ENCODE assay signal across 1 cellular context in the genomic region with DNA sequence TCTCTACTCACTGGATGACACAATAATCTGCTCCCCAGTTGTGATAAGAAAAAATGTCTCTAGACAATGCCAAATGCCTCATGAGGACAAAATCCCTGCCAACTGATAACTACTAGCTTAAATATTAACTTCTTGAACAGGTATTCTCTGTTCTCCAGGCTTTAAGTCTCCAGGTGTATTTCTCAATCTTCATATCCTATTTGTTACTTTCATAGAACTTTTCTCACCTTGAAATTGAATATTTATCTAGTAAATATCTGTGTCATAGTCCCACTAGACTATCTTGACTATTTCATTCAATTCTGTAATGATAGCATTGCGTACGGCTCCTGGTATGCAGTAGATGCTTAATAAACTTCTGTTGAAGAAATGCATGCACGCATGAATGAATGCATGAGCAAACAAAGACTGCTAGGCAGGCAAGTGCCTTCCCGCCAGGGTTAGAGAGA.
TF ChIP-seq lines count a peak whose summit lies in the region.

No MANE protein-coding gene starts in this region.

TF ChIP-seq in HepG2, 621 proteins besides CTCF, POLR2A, EP300 and RAD21 (continued from another document):
- TF ChIP-seq ZGPAT (CRISPR knock-in tag; IDR thresholded peaks at IDR 0.05) (peak; percentile 63; the same call in 1 of the 2 replicates), NFIC (IDR thresholded peaks at IDR 0.05; ENCODE audit: low read length) (peak; percentile 82), SAP130 (CRISPR knock-in tag; IDR thresholded peaks at IDR 0.05; ENCODE audit: low read depth) (peak; percentile 52; the same call in 1 of the 2 replicates), ZNF720 (CRISPR knock-in tag; IDR thresholded peaks at IDR 0.05) (no peak), ZFAT (CRISPR knock-in tag; conservative IDR thresholded peaks at IDR 0.05) (no peak), RCOR2 (CRISPR knock-in tag; IDR thresholded peaks at IDR 0.05) (peak; percentile 93), CREM (IDR thresholded peaks at IDR 0.05) (peak; percentile 69; the same call in 1 of the 2 replicates), CREM (CRISPR knock-in tag; IDR thresholded peaks at IDR 0.05) (no peak), TFDP1 (CRISPR knock-in tag; IDR thresholded peaks at IDR 0.05; ENCODE audit: borderline replicate concordance) (0 out of 2 replicates have a peak, but pooled peaks have one; percentile 46), ZNF7 (CRISPR knock-in tag; IDR thresholded peaks at IDR 0.05) (no peak), ZNF205 (CRISPR knock-in tag; IDR thresholded peaks at IDR 0.05) (0 out of 2 replicates have a peak, but pooled peaks have one; percentile 27), HNRNPUL1 (IDR thresholded peaks at IDR 0.05; ENCODE audit: low read depth, low read length) (peak; percentile 62; the same call in 1 of the 2 replicates), ZNF3 (CRISPR knock-in tag; IDR thresholded peaks at IDR 0.05) (0 out of 2 replicates have a peak, but pooled peaks have one; percentile 33), TARDBP (CRISPR knock-in tag; IDR thresholded peaks at IDR 0.05) (0 out of 2 replicates have a peak, but pooled peaks have one; percentile 23), SOX5 (CRISPR knock-in tag; IDR thresholded peaks at IDR 0.05; ENCODE audit: borderline replicate concordance) (peak; percentile 85; the same call in 1 of the 2 replicates), ZNF275 (CRISPR knock-in tag; IDR thresholded peaks at IDR 0.05; ENCODE audit: borderline replicate concordance) (no peak), CHD4 (IDR thresholded peaks at IDR 0.05; ENCODE audit: borderline replicate concordance, low read length) (0 out of 2 replicates have a peak, but pooled peaks have one; percentile 43), ZNF556 (CRISPR knock-in tag; IDR thresholded peaks at IDR 0.05; ENCODE audit: borderline replicate concordance) (no peak), CC2D1A (CRISPR knock-in tag; IDR thresholded peaks at IDR 0.05) (no peak), ZNF513 (CRISPR knock-in tag; conservative IDR thresholded peaks at IDR 0.05) (no peak), ZNF354B (CRISPR knock-in tag; IDR thresholded peaks at IDR 0.05) (no peak), HDAC1 (CRISPR knock-in tag; IDR thresholded peaks at IDR 0.05) (peak; percentile 49; the same call in 1 of the 2 replicates), THAP11 (CRISPR knock-in tag; IDR thresholded peaks at IDR 0.05) (0 out of 2 replicates have a peak, but pooled peaks have one; percentile 25), MAX (IDR thresholded peaks at IDR 0.05) (no peak), FOXP4 (CRISPR knock-in tag; IDR thresholded peaks at IDR 0.05) (peak; percentile 76)
- TF ChIP-seq, protein P1, sequence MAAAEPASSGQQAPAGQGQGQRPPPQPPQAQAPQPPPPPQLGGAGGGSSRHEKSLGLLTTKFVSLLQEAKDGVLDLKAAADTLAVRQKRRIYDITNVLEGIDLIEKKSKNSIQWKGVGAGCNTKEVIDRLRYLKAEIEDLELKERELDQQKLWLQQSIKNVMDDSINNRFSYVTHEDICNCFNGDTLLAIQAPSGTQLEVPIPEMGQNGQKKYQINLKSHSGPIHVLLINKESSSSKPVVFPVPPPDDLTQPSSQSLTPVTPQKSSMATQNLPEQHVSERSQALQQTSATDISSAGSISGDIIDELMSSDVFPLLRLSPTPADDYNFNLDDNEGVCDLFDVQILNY (CRISPR knock-in tag; conservative IDR thresholded peaks at IDR 0.05) = no peak
- TF ChIP-seq, protein P2, sequence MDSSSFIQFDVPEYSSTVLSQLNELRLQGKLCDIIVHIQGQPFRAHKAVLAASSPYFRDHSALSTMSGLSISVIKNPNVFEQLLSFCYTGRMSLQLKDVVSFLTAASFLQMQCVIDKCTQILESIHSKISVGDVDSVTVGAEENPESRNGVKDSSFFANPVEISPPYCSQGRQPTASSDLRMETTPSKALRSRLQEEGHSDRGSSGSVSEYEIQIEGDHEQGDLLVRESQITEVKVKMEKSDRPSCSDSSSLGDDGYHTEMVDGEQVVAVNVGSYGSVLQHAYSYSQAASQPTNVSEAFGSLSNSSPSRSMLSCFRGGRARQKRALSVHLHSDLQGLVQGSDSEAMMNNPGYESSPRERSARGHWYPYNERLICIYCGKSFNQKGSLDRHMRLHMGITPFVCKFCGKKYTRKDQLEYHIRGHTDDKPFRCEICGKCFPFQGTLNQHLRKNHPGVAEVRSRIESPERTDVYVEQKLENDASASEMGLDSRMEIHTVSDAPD (CRISPR knock-in tag; IDR thresholded peaks at IDR 0.05) = 0 out of 2 replicates have a peak, but pooled peaks have one; percentile 27
